ENCODE assay signal across 24 cellular contexts in the genomic region with DNA sequence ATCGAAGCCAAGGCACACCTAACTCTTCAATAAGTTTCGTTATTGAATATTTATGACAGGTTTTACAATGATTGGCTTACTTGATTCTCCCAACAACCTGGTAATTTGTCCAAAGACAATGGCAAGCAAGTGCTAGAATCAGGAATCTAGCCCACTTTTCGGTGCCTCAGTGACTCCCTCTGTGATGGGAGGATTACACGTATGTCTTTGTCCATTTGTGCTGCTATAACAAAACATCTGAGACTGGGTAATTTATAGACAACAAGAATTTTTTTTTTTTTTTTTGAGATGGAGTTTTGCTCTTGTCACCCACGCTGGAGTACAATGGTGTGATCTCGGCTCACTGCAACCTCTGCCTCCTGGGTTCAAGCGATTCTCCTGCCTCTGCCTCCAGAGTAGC. TPM values are rescaled to one million over a fixed set of nuclear protein-coding genes. Genes with fewer than 3 reads are reported as not detected.
DNase-seq lines count a peak whose midpoint lies in the region; FAIRE-seq and TF ChIP-seq lines count a peak whose summit lies in the region.
"Had no signal": no experiment of that assay in that cellular context is flagged by ENCODE, and none has a peak within 500 bp of the region (broad histone marks: within the 10 kb centered on the region; RNA-seq: fewer than 3 reads in every experiment).

No MANE protein-coding gene starts in this region.

- TF ChIP-seq CTCF in astrocyte (IDR thresholded peaks at IDR 0.05; ENCODE audit: insufficient read depth, low read depth, low read length) (no peak), nephron (IDR thresholded peaks at IDR 0.05; ENCODE audit: unreplicated experiment in 3 of 3) (no peak), neural progenitor cell (IDR thresholded peaks at IDR 0.05) (no peak)

- H4K20me1 ChIP-seq in astrocyte (ENCODE audit: insufficient read depth, low read length) (no peaks in the 10 kb centered on the region), neural progenitor cell (ENCODE audit: low read depth) (no peaks in the 10 kb centered on the region)

- H3K4me1 ChIP-seq in astrocyte (ENCODE audit: insufficient read depth, low read length) (peaks cover 5% of the 10 kb centered on the region), duodenal mucosa (ENCODE audit: control insufficient read depth in 1 of 2, insufficient read depth in 2 of 2, low read length in 2 of 2) (peaks cover 27 to 29% of the 10 kb centered on the region in 2 donors), neural progenitor cell (peaks cover 27% of the 10 kb centered on the region)

- no peak for FAIRE-seq in astrocyte (lab: Jason Lieb, UNC)
- FAIRE-seq: A549, GM12878, GM12892, GM18507 had no signal

- no peaks in the 10 kb centered on the region for H3K36me3 ChIP-seq in astrocyte (ENCODE audit: insufficient read depth, low read length)
- no peaks in the 10 kb centered on the region for H3K36me3 ChIP-seq in duodenal mucosa (ENCODE audit: control insufficient read depth in 1 of 2, insufficient read depth in 2 of 2, low read length in 2 of 2)
- no peaks in the 10 kb centered on the region for H3K36me3 ChIP-seq in neural progenitor cell
- H3K36me3 ChIP-seq: BLaER1 treated with 17β-estradiol and CSF1 and Interleukin-3, amounts not matched to agents 10 nM and 100 nM had no signal

- peaks cover 25% of the 10 kb centered on the region for H3F3A ChIP-seq in neural progenitor cell (ENCODE audit: low read depth)

- H3K9ac ChIP-seq in astrocyte (ENCODE audit: low read length): no peak overlapping the region
- peak overlapping the region in 1 of 2 donors; percentile 23 for H3K9ac ChIP-seq in duodenal mucosa (ENCODE audit: low read depth in 1 of 2, low read length in 2 of 2)
- no peak overlapping the region for H3K9ac ChIP-seq in neural progenitor cell
- H3K9ac ChIP-seq: BLaER1 treated with 17β-estradiol and CSF1 and Interleukin-3, amounts not matched to agents 10 nM and 100 nM had no signal

- H3K4me3 ChIP-seq in astrocyte (ENCODE audit: insufficient read depth, low read depth, low read length) (no peak overlapping the region), duodenal mucosa (ENCODE audit: low read depth in 1 of 2, low read length in 2 of 2) (no peak overlapping the region), neural progenitor cell (no peak overlapping the region)
- H3K4me3 ChIP-seq: A549; BLaER1 treated with 17β-estradiol and CSF1 and Interleukin-3, amounts not matched to agents 10 nM and 100 nM; GM12878 had no signal

- peak overlapping the region; percentile 18 for H3K4me3 Mint-ChIP-seq in astrocyte (ENCODE audit: unreplicated experiment)
- H3K4me3 Mint-ChIP-seq in nephron: peak overlapping the region in 2 of 3 experiments; percentile 15 to 18
- no peak overlapping the region for H3K4me3 Mint-ChIP-seq in neural progenitor cell
- H3K4me3 Mint-ChIP-seq: B cell; CD8-positive, alpha-beta T cell had no signal

- H2AFZ ChIP-seq in astrocyte (ENCODE audit: low read depth, low read length) (no peak overlapping the region), neural progenitor cell (replicated peaks) (no peak overlapping the region)

- H3K27ac ChIP-seq in astrocyte (ENCODE audit: low read depth, low read length) (no peak overlapping the region), duodenal mucosa (ENCODE audit: low read depth, low read length) (peak overlapping the region; percentile 27), neural progenitor cell (no peak overlapping the region)
- H3K27ac ChIP-seq: 22Rv1; A549; BLaER1 treated with 17β-estradiol and CSF1 and Interleukin-3, amounts not matched to agents 10 nM and 100 nM; C4-2B had no signal

- H3K9me3 Mint-ChIP-seq in astrocyte (ENCODE audit: unreplicated experiment) (no peaks in the 10 kb centered on the region), nephron (no peaks in the 10 kb centered on the region), neural progenitor cell (no peaks in the 10 kb centered on the region)
- H3K9me3 Mint-ChIP-seq: CD4-positive, alpha-beta T cell; CD8-positive, alpha-beta T cell had no signal

- no peak for DNase-seq in astrocyte (ENCODE audit: low read depth)
- no peak for DNase-seq in neural progenitor cell (ENCODE audit: low spot score)
- no peak for DNase-seq in COR-L47 (lab: John Stamatoyannopoulos, UW)
- DNase-seq in cerebellar nuclear complex (lab: John Stamatoyannopoulos, UW): no peak
- no peak for DNase-seq in SW 1271 (lab: John Stamatoyannopoulos, UW)
- no peak for DNase-seq in NCI-H2081 (lab: John Stamatoyannopoulos, UW)
- DNase-seq: CD4-positive, alpha-beta T cell; DMS 273 treated with DMSO at 0.1 percent for 48 hours; DMS153; DMS79; DND-41; EL; GDM1 had no signal

- H3K4me1 Mint-ChIP-seq in astrocyte (ENCODE audit: low read depth, unreplicated experiment): peaks cover 3% of the 10 kb centered on the region
- peaks cover 9% of the 10 kb centered on the region for H3K4me1 Mint-ChIP-seq in nephron
- peaks cover 26% of the 10 kb centered on the region for H3K4me1 Mint-ChIP-seq in neural progenitor cell

- H3K36me3 Mint-ChIP-seq in astrocyte (ENCODE audit: low read depth, unreplicated experiment) (no peaks in the 10 kb centered on the region), nephron (ENCODE audit: low read depth) (no peaks in the 10 kb centered on the region), neural progenitor cell (no peaks in the 10 kb centered on the region)
- H3K36me3 Mint-ChIP-seq: CD8-positive, alpha-beta T cell had no signal

- H3K27me3 ChIP-seq in astrocyte (ENCODE audit: insufficient read depth, low read length): no peaks in the 10 kb centered on the region
- H3K27me3 ChIP-seq in duodenal mucosa (ENCODE audit: control insufficient read depth in 1 of 2, insufficient read depth in 2 of 2, low read length in 2 of 2): no peaks in the 10 kb centered on the region
- H3K27me3 ChIP-seq in neural progenitor cell: peaks cover 21% of the 10 kb centered on the region

- H3K9me3 ChIP-seq in astrocyte (ENCODE audit: insufficient read depth, low read depth, low read length): no peaks in the 10 kb centered on the region
- no peaks in the 10 kb centered on the region for H3K9me3 ChIP-seq in duodenal mucosa (ENCODE audit: control insufficient read depth in 1 of 2, low read length in 2 of 2)
- no peaks in the 10 kb centered on the region for H3K9me3 ChIP-seq in neural progenitor cell (ENCODE audit: low read depth)
- H3K9me3 ChIP-seq: A549; BLaER1 treated with 17β-estradiol and CSF1 and Interleukin-3, amounts not matched to agents 10 nM and 100 nM had no signal

- H3K27ac Mint-ChIP-seq in astrocyte (ENCODE audit: unreplicated experiment): no peak overlapping the region
- H3K27ac Mint-ChIP-seq in nephron: no peak overlapping the region
- peak overlapping the region; percentile 25 for H3K27ac Mint-ChIP-seq in neural progenitor cell
- H3K27ac Mint-ChIP-seq: B cell; CD4-positive, alpha-beta T cell; CD8-positive, alpha-beta T cell had no signal

- H3K27me3 Mint-ChIP-seq in astrocyte (ENCODE audit: low read depth, unreplicated experiment) (peaks cover 13% of the 10 kb centered on the region), nephron (ENCODE audit: low read depth) (peaks cover 7% of the 10 kb centered on the region), neural progenitor cell (ENCODE audit: insufficient read depth, low read depth) (peaks cover 9% of the 10 kb centered on the region)

- no peak overlapping the region for H3K4me2 ChIP-seq in astrocyte (ENCODE audit: low read length)
- peak overlapping the region; percentile 85 for H3K4me2 ChIP-seq in neural progenitor cell

- H3K79me2 ChIP-seq in astrocyte (ENCODE audit: insufficient read depth, low read length): peaks cover 24% of the 10 kb centered on the region
- H3K79me2 ChIP-seq in neural progenitor cell (ENCODE audit: low read depth): peaks cover 26% of the 10 kb centered on the region

RNA-seq across cellular contexts. Expression of gene LIN9, which starts 2.4 kb away (rescaled TPM):
- total RNA-seq in astrocyte (2.5 and 4.0 TPM in 2 replicates), neural progenitor cell (ENCODE audit: low replicate concordance) (20.8 and 34.4 TPM in 2 replicates)
